12 cellular contexts compared by ENCODE assay signal in genomic region chr15:74680461-74680860, GRCh38. TPM values are rescaled to one million over a fixed set of nuclear protein-coding genes. Genes with fewer than 3 reads are reported as not detected.
DNase-seq lines count a peak whose midpoint lies in the region; ATAC-seq and TF ChIP-seq lines count a peak whose summit lies in the region.
"Had no signal": no experiment of that assay in that cellular context is flagged by ENCODE, and none has a peak within 500 bp of the region (broad histone marks: within the 10 kb centered on the region; RNA-seq: fewer than 3 reads in every experiment).

No MANE protein-coding gene starts in this region.

- DNase-seq in adipocyte (ENCODE audit: low read depth) (peak; percentile 19), choroid plexus epithelial cell (ENCODE audit: low read depth) (peak; percentile 12), iris pigment epithelial cell (ENCODE audit: low read depth) (peak; percentile 41), HCEC 1CT (no peak), thyroid gland (no peak), mucosa of descending colon (no peak)
- DNase-seq: ACHN; BE2C; C1 segment of cervical spinal cord; Caco-2; CD4-positive, CD25-positive, alpha-beta regulatory T cell had no signal

- H3K27me3 ChIP-seq in adipocyte (replicated peaks; ENCODE audit: control insufficient read depth, insufficient read depth, low read length) (no peaks in the 10 kb centered on the region), thyroid gland (no peaks in the 10 kb centered on the region)
- H3K27me3 ChIP-seq: BE2C had no signal

- WGBS in thyroid gland, 2 donors: 92 to 98% methylated on average over 2 of the region's 2 CpGs

- TF ChIP-seq POLR2A in thyroid gland (IDR thresholded peaks at IDR 0.05): no peak

- H3K9me3 ChIP-seq in adipocyte (ENCODE audit: control insufficient read depth, low read length) (peaks cover 4% of the 10 kb centered on the region), thyroid gland (no peaks in the 10 kb centered on the region), mucosa of descending colon (peaks cover 2% of the 10 kb centered on the region)
- H3K9me3 ChIP-seq: BE2C had no signal

- H3K4me3 ChIP-seq in adipocyte (ENCODE audit: low read length): no peak overlapping the region
- H3K4me3 ChIP-seq in choroid plexus epithelial cell (ENCODE audit: low read depth, low read length): no peak overlapping the region
- no peak overlapping the region for H3K4me3 ChIP-seq in thyroid gland (replicated peaks in 1 of 3)
- no peak overlapping the region for H3K4me3 ChIP-seq in mucosa of descending colon
- H3K4me3 ChIP-seq: HAP-1 had no signal

- no peak overlapping the region for H3K9ac ChIP-seq in adipocyte (ENCODE audit: low read length)

- TF ChIP-seq CTCF in choroid plexus epithelial cell (conservative IDR thresholded peaks at IDR 0.05; ENCODE audit: low read depth, low read length) (no peak), thyroid gland (IDR thresholded peaks at IDR 0.05) (no peak), mucosa of descending colon (IDR thresholded peaks at IDR 0.05) (no peak)

- intact Hi-C loops in thyroid gland (cut with DNase I) (no loop called here), mucosa of descending colon (cut with DNase I, micrococcal nuclease) (no loop called here)

- peaks cover 4% of the 10 kb centered on the region for H3K4me1 ChIP-seq in adipocyte (ENCODE audit: control insufficient read depth, insufficient read depth, low read length)
- no peaks in the 10 kb centered on the region for H3K4me1 ChIP-seq in thyroid gland
- no peaks in the 10 kb centered on the region for H3K4me1 ChIP-seq in mucosa of descending colon (ENCODE audit: low read depth)
- H3K4me1 ChIP-seq: BE2C, Caco-2, HAP-1 had no signal

- no peak overlapping the region for H3K27ac ChIP-seq in thyroid gland

- no peak for ATAC-seq in mucosa of descending colon

- H3K36me3 ChIP-seq in adipocyte (ENCODE audit: control insufficient read depth, insufficient read depth, low read length, severe bottlenecking) (peaks cover 10% of the 10 kb centered on the region), thyroid gland (no peaks in the 10 kb centered on the region), mucosa of descending colon (ENCODE audit: low read depth) (no peaks in the 10 kb centered on the region)
- H3K36me3 ChIP-seq: BE2C had no signal

RNA-seq across cellular contexts. Expression of gene EDC3, which starts 15.4 kb away (rescaled TPM):
- total RNA-seq in thyroid gland (10 to 100 TPM; 16.3 to 64.7 (median 25.7) TPM), mucosa of descending colon (10 to 100 TPM; 30.9 to 31.9 (median 31.6) TPM)

RNA-seq across cellular contexts. Expression of gene CYP1A1, which starts 44.9 kb away (rescaled TPM):
- total RNA-seq in thyroid gland (under 1 TPM in 2 of 4 donors, not detected in 2; 0.54 to 0.78 TPM), mucosa of descending colon (under 1 TPM in 2 of 3 donors, not detected in 1; 0.13 to 0.27 TPM)
- total RNA-seq: CD4-positive, CD25-positive, alpha-beta regulatory T cell had no signal

Comparison
In these comparisons a context has a peak if more than half of its experiments do, and no peak if none do; other contexts are left out.
1. DNase-seq: peak in adipocyte (single experiment), choroid plexus epithelial cell (single experiment) and iris pigment epithelial cell (single experiment); none in HCEC 1CT (single experiment), thyroid gland (0 of 2) and mucosa of descending colon (0 of 3).